13 cellular contexts compared by ENCODE assay signal in genomic region chr5:34998058-34998789, GRCh38. TPM values are rescaled to one million over a fixed set of nuclear protein-coding genes. Genes with fewer than 3 reads are reported as not detected.
DNase-seq lines count a peak whose midpoint lies in the region; ATAC-seq lines count a peak whose summit lies in the region.
"Had no signal": no experiment of that assay in that cellular context is flagged by ENCODE, and none has a peak within 500 bp of the region (broad histone marks: within the 10 kb centered on the region; RNA-seq: fewer than 3 reads in every experiment).

No MANE protein-coding gene starts in this region.

- ATAC-seq in HG03045 (IDR thresholded peaks at IDR 0.05; ENCODE audit: unreplicated experiment): no peak

- DNase-seq in DMS79 treated with DMSO at 0.1 percent for 48 hours (lab: John Stamatoyannopoulos, UW) (peak; percentile 62), MG63 (peak; percentile 29), astrocyte of the hippocampus (ENCODE audit: low read depth, low spot score) (peak; percentile 41), kidney tubule cell (ENCODE audit: low spot score) (peak; percentile 19), SHP77 treated with DMSO at 0.1 percent for 48 hours (lab: John Stamatoyannopoulos, UW) (no peak), germinal center (ENCODE audit: low spot score) (no peak)
- no peak for DNase-seq in stimulated activated CD4-positive, alpha-beta T cell treated with anti-CD3 and anti-CD28 coated beads, Interleukin-15, amount 100 ng/mL, for 24 hours
- DNase-seq: activated effector memory CD4-positive, alpha-beta T cell treated with Interleukin-2 at 50 U/mL for 16 hours; DMS153; glutamatergic neuron had no signal

- H3K27me3 ChIP-seq in MG63: no peaks in the 10 kb centered on the region; the same call in 1 of the 2 replicates

- no peaks in the 10 kb centered on the region for H3K9me3 ChIP-seq in MG63

- H3K4me3 ChIP-seq in MG63: no peak overlapping the region

- H3K36me3 ChIP-seq in MG63: no peaks in the 10 kb centered on the region

RNA-seq across cellular contexts. Expression of gene AGXT2, which starts 49.5 kb away (rescaled TPM):
- total RNA-seq in MG63 (2014; rRNA removed; shearing (Covaris generic); ENCODE audit: low replicate concordance): not detected in 2 replicates
- total RNA-seq: HT-29, kidney epithelial cell had no signal

Comparison
In these comparisons a context has a peak if more than half of its experiments do, and no peak if none do; other contexts are left out.
1. DNase-seq: peak in DMS79 treated with DMSO at 0.1 percent for 48 hours (single experiment), MG63 (single experiment), astrocyte of the hippocampus (single experiment) and kidney tubule cell (single experiment); none in stimulated activated CD4-positive, alpha-beta T cell treated with anti-CD3 and anti-CD28 coated beads, Interleukin-15, amount 100 ng/mL, for 24 hours (single experiment), SHP77 treated with DMSO at 0.1 percent for 48 hours (single experiment) and germinal center (single experiment).